In the genomic region with DNA sequence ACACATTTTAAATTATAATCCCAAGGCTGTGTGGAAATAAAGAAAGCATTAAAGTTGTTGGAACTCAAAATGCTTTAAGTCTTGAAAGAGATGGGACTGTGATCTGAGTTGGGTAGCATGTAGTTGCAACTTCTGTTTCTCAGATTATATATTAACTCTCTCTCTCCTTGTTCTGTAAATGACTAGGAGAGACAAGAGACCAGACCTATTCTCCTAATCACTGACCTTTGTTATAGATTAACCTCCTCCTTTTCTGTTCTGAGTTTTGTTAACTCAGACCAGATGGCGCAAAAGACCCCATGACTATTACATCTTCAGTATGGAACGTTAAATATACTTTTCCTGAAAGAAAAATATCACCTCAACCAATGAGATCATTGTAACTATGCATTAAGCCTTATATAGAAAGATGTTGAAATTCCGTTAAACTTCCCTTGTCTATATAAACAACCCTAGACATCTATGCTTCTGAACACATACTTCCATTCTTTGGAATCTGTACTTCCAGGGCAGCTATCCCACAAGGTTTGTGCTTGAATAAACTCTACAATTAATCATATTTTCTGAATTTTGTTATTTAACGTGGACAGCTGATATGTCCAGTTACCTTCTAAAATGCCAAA, we compare ENCODE assay signal across 11 cellular contexts.
DNase-seq lines count a peak whose midpoint lies in the region; ATAC-seq, FAIRE-seq and TF ChIP-seq lines count a peak whose summit lies in the region.
"Had no signal": no experiment of that assay in that cellular context is flagged by ENCODE, and none has a peak within 500 bp of the region (broad histone marks: within the 10 kb centered on the region; RNA-seq: fewer than 3 reads in every experiment).

No MANE protein-coding gene starts in this region.

- DNase-seq in pancreas (no peak), WERI-Rb-1 (no peak), psoas muscle (no peak), dermis blood vessel endothelial cell (no peak), NCI-H2107 (lab: John Stamatoyannopoulos, UW) (no peak)
- DNase-seq: COR-L47, tibial artery had no signal

- FAIRE-seq in pancreas (lab: Jason Lieb, UNC): no peak

- H3K4me1 ChIP-seq in pancreas (peaks cover 0 to 8% (median 4%) of the 10 kb centered on the region in 3 donors), psoas muscle (no peaks in the 10 kb centered on the region)
- H3K4me1 ChIP-seq: prostate gland, tibial artery had no signal

- intact Hi-C loops in pancreas (cut with DNase I) (no loop called here), psoas muscle (cut with DNase I) (no loop called here)

- H3K9me3 ChIP-seq in pancreas (no peaks in the 10 kb centered on the region), WERI-Rb-1 (ENCODE audit: severe bottlenecking) (no peaks in the 10 kb centered on the region), psoas muscle (no peaks in the 10 kb centered on the region)
- H3K9me3 ChIP-seq: prostate gland, tibial artery had no signal

- no peaks in the 10 kb centered on the region for H3K27me3 ChIP-seq in pancreas
- no peaks in the 10 kb centered on the region for H3K27me3 ChIP-seq in WERI-Rb-1 (ENCODE audit: insufficient read depth, low read depth, severe bottlenecking)
- no peaks in the 10 kb centered on the region for H3K27me3 ChIP-seq in psoas muscle (ENCODE audit: insufficient read depth in 3 of 3, low read length in 2 of 3)
- H3K27me3 ChIP-seq: tibial artery had no signal

- TF ChIP-seq CTCF in pancreas (IDR thresholded peaks at IDR 0.05) (no peak), WERI-Rb-1 (IDR thresholded peaks at IDR 0.05; ENCODE audit: low read depth, low read length) (no peak), psoas muscle (IDR thresholded peaks at IDR 0.05) (no peak)

- 29 to 34% methylated on average over 4 of the region's 4 CpGs for WGBS in pancreas, 2 donors
- WGBS in psoas muscle, 3 donors: 73 to 75% (median 75%) methylated on average over 4 of the region's 4 CpGs

- peak; percentile 99 for ATAC-seq in GM19043 (IDR thresholded peaks at IDR 0.05; ENCODE audit: low read depth, unreplicated experiment)
- peak; percentile 89 for ATAC-seq in HG02623 (IDR thresholded peaks at IDR 0.05; ENCODE audit: unreplicated experiment)
- peak; percentile 89 for ATAC-seq in HG03521 (IDR thresholded peaks at IDR 0.05; ENCODE audit: unreplicated experiment)
- peak in 3 of 4 donors; percentile 51 to 75 (median 58) for ATAC-seq in pancreas
- ATAC-seq in psoas muscle: no peak

- H3K27ac ChIP-seq in pancreas (no peak overlapping the region), WERI-Rb-1 (no peak overlapping the region), psoas muscle (no peak overlapping the region)
- H3K27ac ChIP-seq: prostate gland, tibial artery had no signal

- H3K4me3 ChIP-seq in pancreas (no peak overlapping the region), WERI-Rb-1 (ENCODE audit: low read depth, low read length) (no peak overlapping the region), psoas muscle (no peak overlapping the region)
- H3K4me3 ChIP-seq: prostate gland, tibial artery had no signal

- H3K36me3 ChIP-seq in pancreas (no peaks in the 10 kb centered on the region), WERI-Rb-1 (no peaks in the 10 kb centered on the region), psoas muscle (ENCODE audit: insufficient read depth in 1 of 2, low read depth in 1 of 2) (no peaks in the 10 kb centered on the region)
- H3K36me3 ChIP-seq: prostate gland, tibial artery had no signal

Comparison
In these comparisons a context has a peak if more than half of its experiments do, and no peak if none do; other contexts are left out.
1. ATAC-seq: peak in GM19043 (single experiment), HG02623 (single experiment), HG03521 (single experiment) and pancreas (3 of 4); none in psoas muscle (0 of 4).